In genomic region chr19:47714339-47714738, GRCh38 we compare ENCODE assay signal across 11 cellular contexts. TPM values are rescaled to one million over a fixed set of nuclear protein-coding genes. Genes with fewer than 3 reads are reported as not detected.
DNase-seq lines count a peak whose midpoint lies in the region; ATAC-seq and TF ChIP-seq lines count a peak whose summit lies in the region.
"Had no signal": no experiment of that assay in that cellular context is flagged by ENCODE, and none has a peak within 500 bp of the region (broad histone marks: within the 10 kb centered on the region; RNA-seq: fewer than 3 reads in every experiment).

No MANE protein-coding gene starts in this region.

- TF ChIP-seq POLR2A in heart left ventricle (IDR thresholded peaks at IDR 0.05) = no peak

- peaks cover 0 to 55% (median 33%) of the 10 kb centered on the region in 12 donors for H3K4me1 ChIP-seq in heart left ventricle
- H3K4me1 ChIP-seq in mucosa of rectum (ENCODE audit: control insufficient read depth in 2 of 2, insufficient read depth in 2 of 2, low read length in 2 of 2) = peaks cover 3 to 6% of the 10 kb centered on the region in 2 donors
- no peaks in the 10 kb centered on the region for H3K4me1 ChIP-seq in urinary bladder (ENCODE audit: insufficient read depth)

- no peak overlapping the region for H3K9ac ChIP-seq in mucosa of rectum (ENCODE audit: low read depth in 1 of 2, low read length in 2 of 2)

- no peak for TF ChIP-seq CTCF in heart left ventricle (IDR thresholded peaks at IDR 0.05)
- TF ChIP-seq CTCF in dorsolateral prefrontal cortex (IDR thresholded peaks at IDR 0.05 in 54 of 56, conservative IDR thresholded peaks at IDR 0.05 in 2 of 56; ENCODE audit: low read depth in 1 of 56, partially characterized antibody in 56 of 56) = no peak

- H3K27ac ChIP-seq in heart left ventricle (peak overlapping the region; percentile 69 to 96 (median 89)), dorsolateral prefrontal cortex (peak overlapping the region in 8 of 59 donors; percentile 6 to 71 (median 38)), mucosa of rectum (ENCODE audit: low read depth in 2 of 2, low read length in 2 of 2) (peak overlapping the region in 1 of 2 donors; percentile 68), urinary bladder (ENCODE audit: low read depth) (no peak overlapping the region)

- ATAC-seq in heart left ventricle = no peak
- ATAC-seq in left ventricle myocardium superior = no peak
- ATAC-seq in GM19397 (IDR thresholded peaks at IDR 0.05; ENCODE audit: unreplicated experiment) = no peak

- intact Hi-C loops in heart left ventricle (cut with DNase I) (loop anchor here in 4 of 10 donors (2.0 to 10.0 kb wide), 4 partner anchors 28 to 73 kb away; no protein-coding TSS in a partner anchor), left ventricle myocardium superior (cut with micrococcal nuclease) (no loop called here), dorsolateral prefrontal cortex (cut with DNase I) (loop anchor here in 1 of 2 donors (5.0 kb wide), 1 partner anchor 33 kb away; the partner anchor contains the start of gene NOP53)

- WGBS in heart left ventricle, 4 donors = 62 to 77% (median 70%) methylated on average over 4 of the region's 4 CpGs
- WGBS in urinary bladder = 81% methylated on average over 4 of the region's 4 CpGs

- H3K36me3 ChIP-seq in heart left ventricle (peaks cover 0 to 28% (median 10%) of the 10 kb centered on the region in 9 donors), mucosa of rectum (ENCODE audit: control insufficient read depth in 2 of 2, insufficient read depth in 2 of 2, low read length in 2 of 2) (no peaks in the 10 kb centered on the region), urinary bladder (ENCODE audit: insufficient read depth) (no peaks in the 10 kb centered on the region)

- H3K4me3 ChIP-seq in heart left ventricle (peak overlapping the region; percentile 31 to 97 (median 74)), dorsolateral prefrontal cortex (peak overlapping the region in 38 of 59 donors; percentile 33 to 69 (median 58)), mucosa of rectum (ENCODE audit: low read length in 2 of 2) (peak overlapping the region; percentile 39 to 71), urinary bladder (ENCODE audit: low read depth, low read length) (peak overlapping the region; percentile 80)

- H3K9me3 ChIP-seq in heart left ventricle = peaks cover 0 to 9% (median 2%) of the 10 kb centered on the region in 12 donors
- H3K9me3 ChIP-seq in mucosa of rectum (ENCODE audit: control insufficient read depth in 2 of 2, low read length in 2 of 2) = no peaks in the 10 kb centered on the region

- DNase-seq in heart left ventricle = no peak
- DNase-seq in left ventricle myocardium superior = no peak
- no peak for DNase-seq in dorsolateral prefrontal cortex
- DNase-seq in activated CD8-positive, alpha-beta memory T cell treated with anti-CD3 and anti-CD28 coated beads, Interleukin-2, amount 50 U/mL, for 48 hours = no peak
- DNase-seq in HK-2 (ENCODE audit: unreplicated experiment) = no peak
- DNase-seq: cortex of kidney, NCI-H2227 treated with DMSO at 0.1 percent for 48 hours, substantia nigra had no signal

- H3K27me3 ChIP-seq in heart left ventricle (peaks cover 0 to 12% (median 0%) of the 10 kb centered on the region in 9 donors), dorsolateral prefrontal cortex (peaks cover 0 to 10% (median 0%) of the 10 kb centered on the region in 45 donors), mucosa of rectum (ENCODE audit: control insufficient read depth in 2 of 2, insufficient read depth in 2 of 2, low read length in 2 of 2) (peaks cover 2 to 12% of the 10 kb centered on the region in 2 donors)

RNA-seq across cellular contexts. Expression of gene EHD2, which starts 1.1 kb away (rescaled TPM):
- total RNA-seq in heart left ventricle (100 to 1,000 TPM in 1 of 9 donors, 10 to 100 TPM in 8; 39.9 to 133 (median 45.1) TPM), left ventricle myocardium superior (51.5 TPM), dorsolateral prefrontal cortex (10 to 100 TPM; 12.2 to 45.9 (median 22.6) TPM), urinary bladder (53.1 TPM)
- polyA plus RNA-seq in heart left ventricle (10 to 100 TPM; 30.6 to 52.7 TPM), urinary bladder (188 TPM)

RNA-seq across cellular contexts. Expression of gene NOP53, which starts 31.0 kb away (rescaled TPM):
- total RNA-seq in heart left ventricle (100 to 1,000 TPM; 132 to 206 (median 171) TPM), left ventricle myocardium superior (169 TPM), dorsolateral prefrontal cortex (100 to 1,000 TPM in 112 of 120 experiments, 10 to 100 TPM in 8; 84.8 to 189 (median 120) TPM), urinary bladder (51.2 TPM)
- polyA plus RNA-seq in heart left ventricle (100 to 1,000 TPM; 242 to 259 TPM), urinary bladder (690 TPM)
